Comparison of ENCODE assay signal across 6 cellular contexts in genomic region chr16:53185741-53186140, GRCh38.
A peak's percentile ranks its signal among the peaks of the same experiment; 100 is the strongest.
DNase-seq lines count a peak whose midpoint lies in the region; ATAC-seq, FAIRE-seq and TF ChIP-seq lines count a peak whose summit lies in the region.
"Not testable (repeated sequence)": the region's sequence is repeated elsewhere in the genome, so short reads cannot be mapped to it uniquely, and the experiment has no call there.

No MANE protein-coding gene starts in this region.

- peaks cover 10% of the 10 kb centered on the region; the same call in 1 of the 3 replicates for H3K4me1 ChIP-seq in A549
- H3K4me1 ChIP-seq in BLaER1 treated with 17β-estradiol and CSF1 and Interleukin-3, amounts not matched to agents 10 nM and 100 nM; DND-41 (ENCODE audit: insufficient read depth, low read length); OCI-LY7 (ENCODE audit: insufficient read depth, low read length, poor library complexity, severe bottlenecking); GM12878 (ENCODE audit: control insufficient read depth, insufficient read depth, low read length): not testable (repeated sequence)

- intact Hi-C loops in OCI-LY7 (cut with micrococcal nuclease; ENCODE audit: unreplicated experiment); GM12878 (cut with micrococcal nuclease; ENCODE audit: unreplicated experiment): not testable (repeated sequence)

- not testable (repeated sequence) for H2AFZ ChIP-seq in DND-41 (ENCODE audit: low read depth, low read length); OCI-LY7 (ENCODE audit: low read length); GM12878 (ENCODE audit: control insufficient read depth, low read depth, low read length)

- H3K79me2 ChIP-seq in DND-41 (ENCODE audit: insufficient read depth, low read length) = peaks cover 15% of the 10 kb centered on the region; the same call in 1 of the 2 replicates
- H3K79me2 ChIP-seq in OCI-LY7 (ENCODE audit: insufficient read depth, low read depth, low read length) = peaks cover 60% of the 10 kb centered on the region
- H3K79me2 ChIP-seq in GM12878 (ENCODE audit: control insufficient read depth, insufficient read depth, low read length) = not testable (repeated sequence)

- POLR2A ChIA-PET in A549 (lab: Yijun Ruan, JAX); OCI-LY7 (lab: Charles Lee); GM12878 (lab: Charles Lee): not testable (repeated sequence)

- 70% methylated on average over 3 of the region's 3 CpGs for WGBS in A549 (ENCODE audit: missing lambda C conversion rate)
- WGBS in GM12878 (ENCODE audit: insufficient coverage, insufficient replicate concordance, low lambda C conversion rate, missing lambda C conversion rate) = 98% methylated on average over 3 of the region's 3 CpGs

- not testable (repeated sequence) for H4K20me1 ChIP-seq in BLaER1 treated with 17β-estradiol and CSF1 and Interleukin-3, amounts not matched to agents 10 nM and 100 nM; DND-41 (ENCODE audit: insufficient read depth, low read length); OCI-LY7 (ENCODE audit: insufficient read depth, low read length); GM12878 (ENCODE audit: control insufficient read depth, insufficient read depth)

- TF ChIP-seq EP300 in A549 (IDR thresholded peaks at IDR 0.05); GM12878 (IDR thresholded peaks at IDR 0.05; ENCODE audit: borderline replicate concordance in 1 of 2, control insufficient read depth in 1 of 2, low read depth in 2 of 2, low read length in 2 of 2): not testable (repeated sequence)

- not testable (repeated sequence) for TF ChIP-seq CTCF in A549 (IDR thresholded peaks at IDR 0.05); DND-41 (IDR thresholded peaks at IDR 0.05; ENCODE audit: borderline replicate concordance, extremely low read depth, low read length, poor library complexity, severe bottlenecking); OCI-LY7 (conservative IDR thresholded peaks at IDR 0.05; ENCODE audit: low read length); GM12878 (IDR thresholded peaks at IDR 0.05 in 2 of 3, conservative IDR thresholded peaks at IDR 0.05 in 1 of 3; ENCODE audit: control insufficient read depth in 2 of 3, extremely low read depth in 1 of 3, insufficient read depth in 1 of 3, low read depth in 3 of 3, low read length in 3 of 3)

- peak in 1 of 2 experiments; percentile 11 for DNase-seq in A549 (ENCODE audit: low read depth in 1 of 2, low spot score in 1 of 2)
- peak; percentile 15 for DNase-seq in DND-41
- peak; percentile 40 for DNase-seq in OCI-LY7 (ENCODE audit: low spot score)
- DNase-seq in GM12878 (ENCODE audit: low read depth, low spot score) = not testable (repeated sequence)
- peak; percentile 12 to 16 for DNase-seq in erythroblast (lab: John Stamatoyannopoulos, UW)

- H3K9me2 ChIP-seq in OCI-LY7 (ENCODE audit: insufficient read depth, low read length) = not testable (repeated sequence)

- not testable (repeated sequence) for H3K4me3 ChIP-seq in A549; DND-41 (ENCODE audit: low read depth in 1 of 2, low read length in 2 of 2); OCI-LY7 (ENCODE audit: low read depth, low read length, poor library complexity, severe bottlenecking); GM12878
- peak overlapping the region in 8 of 10 experiments; percentile 3 to 54 (median 24); a peak in 11 of 20 replicates for H3K4me3 ChIP-seq in BLaER1 treated with 17β-estradiol and CSF1 and Interleukin-3, amounts not matched to agents 10 nM and 100 nM

- H3K9ac ChIP-seq in BLaER1 treated with 17β-estradiol and CSF1 and Interleukin-3, amounts not matched to agents 10 nM and 100 nM; DND-41 (ENCODE audit: low read depth, low read length); GM12878 (ENCODE audit: control insufficient read depth, insufficient read depth, low read length): not testable (repeated sequence)

- peaks cover 23% of the 10 kb centered on the region for H3K9me3 ChIP-seq in A549
- H3K9me3 ChIP-seq in BLaER1 treated with 17β-estradiol and CSF1 and Interleukin-3, amounts not matched to agents 10 nM and 100 nM (replicated peaks in 1 of 11) = peaks cover 48 to 76% (median 67%) of the 10 kb centered on the region in 11 experiments
- H3K9me3 ChIP-seq in DND-41 (ENCODE audit: insufficient read depth, low read length, severe bottlenecking) = peaks cover 27% of the 10 kb centered on the region
- H3K9me3 ChIP-seq in OCI-LY7 (ENCODE audit: low read length) = peaks cover 58% of the 10 kb centered on the region; the same call in 1 of the 2 replicates
- H3K9me3 ChIP-seq in GM12878 (replicated peaks; ENCODE audit: control insufficient read depth, insufficient read depth, low read length) = peaks cover 25% of the 10 kb centered on the region

- SMC1A ChIA-PET in GM12878 (lab: Charles Lee; ENCODE audit: uncharacterized antibody, unreplicated experiment) = not testable (repeated sequence)

- H3K27me3 ChIP-seq in BLaER1 treated with 17β-estradiol and CSF1 and Interleukin-3, amounts not matched to agents 10 nM and 100 nM; DND-41 (ENCODE audit: insufficient read depth, low read length, poor library complexity); GM12878 (replicated peaks in 1 of 2; ENCODE audit: control insufficient read depth in 2 of 2, insufficient read depth in 2 of 2, low read length in 1 of 2): not testable (repeated sequence)

- not testable (repeated sequence) for FAIRE-seq in A549 (lab: Jason Lieb, UNC); GM12878 (lab: Jason Lieb, UNC)

- TF ChIP-seq RAD21 in A549 (conservative IDR thresholded peaks at IDR 0.05 in 1 of 2, IDR thresholded peaks at IDR 0.05 in 1 of 2); GM12878 (IDR thresholded peaks at IDR 0.05; ENCODE audit: insufficient read depth, low read depth, low read length): not testable (repeated sequence)

- RAD21 ChIA-PET in GM12878 (lab: Charles Lee; ENCODE audit: unreplicated experiment) = not testable (repeated sequence)

- in situ Hi-C loops in GM12878 (cut with MboI) = not testable (repeated sequence)

- peaks cover 49 to 93% (median 65%) of the 10 kb centered on the region in 11 experiments for H3K36me3 ChIP-seq in BLaER1 treated with 17β-estradiol and CSF1 and Interleukin-3, amounts not matched to agents 10 nM and 100 nM
- H3K36me3 ChIP-seq in DND-41 (ENCODE audit: insufficient read depth, low read length) (peaks cover 30% of the 10 kb centered on the region), OCI-LY7 (ENCODE audit: insufficient read depth, low read length) (peaks cover 92% of the 10 kb centered on the region)
- H3K36me3 ChIP-seq in GM12878 (ENCODE audit: control insufficient read depth in 2 of 2, insufficient read depth in 2 of 2, low read length in 1 of 2) = not testable (repeated sequence)

- H3K4me2 ChIP-seq in A549; BLaER1 treated with 17β-estradiol and CSF1 and Interleukin-3, amounts not matched to agents 10 nM and 100 nM; DND-41 (ENCODE audit: insufficient read depth, low read length); OCI-LY7 (ENCODE audit: low read length); GM12878 (ENCODE audit: control insufficient read depth, insufficient read depth): not testable (repeated sequence)

- not testable (repeated sequence) for H3K27ac ChIP-seq in A549; BLaER1 treated with 17β-estradiol and CSF1 and Interleukin-3, amounts not matched to agents 10 nM and 100 nM; DND-41 (ENCODE audit: low read length); OCI-LY7 (ENCODE audit: low read depth, low read length, poor library complexity, severe bottlenecking); GM12878 (ENCODE audit: control insufficient read depth, insufficient read depth)

- not testable (repeated sequence) for ATAC-seq in A549; DND-41 (ENCODE audit: insufficient read depth, low read depth); GM12878

- CTCF ChIA-PET in A549 (lab: Yijun Ruan, JAX); OCI-LY7 (lab: Charles Lee; ENCODE audit: unreplicated experiment); GM12878 (lab: Yijun Ruan, JAX): not testable (repeated sequence)

- TF ChIP-seq POLR2A in A549 (IDR thresholded peaks at IDR 0.05; ENCODE audit: low read length); GM12878 (IDR thresholded peaks at IDR 0.05; ENCODE audit: low read depth, low read length); erythroblast (IDR thresholded peaks at IDR 0.05; ENCODE audit: low read length): not testable (repeated sequence)

- BruUV-seq in OCI-LY7 (replicated peaks; lab: Mats Ljungman, UMichigan); GM12878 (replicated peaks; lab: Mats Ljungman, UMichigan): not testable (repeated sequence)

TF ChIP-seq in A549, 52 proteins besides CTCF, POLR2A, EP300 and RAD21:
- peak; percentile 5 for TF ChIP-seq ZFP36 (IDR thresholded peaks at IDR 0.05; ENCODE audit: borderline replicate concordance, partially characterized antibody)

TF ChIP-seq in GM12878, 131 proteins besides CTCF, POLR2A, EP300 and RAD21:
- peak; percentile 68; the same call in 1 of the 2 replicates for TF ChIP-seq CBX5 (IDR thresholded peaks at IDR 0.05; ENCODE audit: low read depth)
